In genomic region chr14:79405511-79405910, GRCh38 we compare ENCODE assay signal across 18 cellular contexts.
DNase-seq lines count a peak whose midpoint lies in the region; ATAC-seq and TF ChIP-seq lines count a peak whose summit lies in the region.
"Had no signal": no experiment of that assay in that cellular context is flagged by ENCODE, and none has a peak within 500 bp of the region (broad histone marks: within the 10 kb centered on the region; RNA-seq: fewer than 3 reads in every experiment).

No MANE protein-coding gene starts in this region.

- peak; percentile 47 for DNase-seq in NCI-H69 (lab: John Stamatoyannopoulos, UW)
- DNase-seq in epidermal melanocyte (ENCODE audit: insufficient read length, low spot score), result peak; percentile 61
- DNase-seq in neural progenitor cell (ENCODE audit: low spot score), result no peak
- DNase-seq in GM13976 (ENCODE audit: low spot score), result no peak
- no peak for DNase-seq in vagina (ENCODE audit: extremely low spot score in 2 of 2)
- DNase-seq: 8988T; Caco-2; CD8-positive, alpha-beta T cell; DMS153; DMS79; GDM1; GOT3; H7; HFFc6 had no signal

- TF ChIP-seq CTCF in nephron (IDR thresholded peaks at IDR 0.05; ENCODE audit: unreplicated experiment in 3 of 3) (no peak), neural progenitor cell (IDR thresholded peaks at IDR 0.05) (no peak), GM13976 (IDR thresholded peaks at IDR 0.05; ENCODE audit: borderline replicate concordance, control extremely low read depth, extremely low read depth, insufficient read depth, missing control alignments) (no peak), vagina (IDR thresholded peaks at IDR 0.05) (no peak)

- H4K20me1 ChIP-seq in neural progenitor cell (ENCODE audit: low read depth), result no peaks in the 10 kb centered on the region
- H4K20me1 ChIP-seq: BLaER1 treated with 17β-estradiol and CSF1 and Interleukin-3, amounts not matched to agents 10 nM and 100 nM had no signal

- peak overlapping the region in 2 of 3 experiments; percentile 14 to 68 for H3K27ac Mint-ChIP-seq in nephron
- H3K27ac Mint-ChIP-seq in neural progenitor cell, result peak overlapping the region; percentile 67
- H3K27ac Mint-ChIP-seq: CD8-positive, alpha-beta T cell; HFFc6 had no signal

- H3K36me3 Mint-ChIP-seq in nephron (ENCODE audit: low read depth), result peaks cover 21% of the 10 kb centered on the region
- H3K36me3 Mint-ChIP-seq in neural progenitor cell, result no peaks in the 10 kb centered on the region
- H3K36me3 Mint-ChIP-seq: CD8-positive, alpha-beta T cell had no signal

- no peak overlapping the region for H2AFZ ChIP-seq in neural progenitor cell (replicated peaks)

- intact Hi-C loops in vagina (cut with DNase I), result no loop called here

- H3K9me3 Mint-ChIP-seq in nephron (peaks cover 7% of the 10 kb centered on the region), neural progenitor cell (peaks cover 5% of the 10 kb centered on the region)
- H3K9me3 Mint-ChIP-seq: HFFc6 had no signal

- H3K27me3 ChIP-seq in neural progenitor cell (no peaks in the 10 kb centered on the region), vagina (no peaks in the 10 kb centered on the region)
- H3K27me3 ChIP-seq: BLaER1 treated with 17β-estradiol and CSF1 and Interleukin-3, amounts not matched to agents 10 nM and 100 nM had no signal

- H3K36me3 ChIP-seq in neural progenitor cell (no peaks in the 10 kb centered on the region), vagina (no peaks in the 10 kb centered on the region)
- H3K36me3 ChIP-seq: BLaER1 treated with 17β-estradiol and CSF1 and Interleukin-3, amounts not matched to agents 10 nM and 100 nM had no signal

- no peaks in the 10 kb centered on the region for H3K9me3 ChIP-seq in neural progenitor cell (ENCODE audit: low read depth)
- H3K9me3 ChIP-seq in vagina, result no peaks in the 10 kb centered on the region
- H3K9me3 ChIP-seq: BLaER1 treated with 17β-estradiol and CSF1 and Interleukin-3, amounts not matched to agents 10 nM and 100 nM; Caco-2 had no signal

- no peak for TF ChIP-seq POLR2A in vagina (IDR thresholded peaks at IDR 0.05)

- H3K27me3 Mint-ChIP-seq in nephron (ENCODE audit: low read depth) (no peaks in the 10 kb centered on the region), neural progenitor cell (ENCODE audit: insufficient read depth, low read depth) (no peaks in the 10 kb centered on the region)

- no peak overlapping the region for H3K9ac ChIP-seq in neural progenitor cell
- H3K9ac ChIP-seq: BLaER1 treated with 17β-estradiol and CSF1 and Interleukin-3, amounts not matched to agents 10 nM and 100 nM had no signal

- peaks cover 15% of the 10 kb centered on the region for H3F3A ChIP-seq in neural progenitor cell (ENCODE audit: low read depth)

- H3K27ac ChIP-seq in neural progenitor cell (peak overlapping the region; percentile 14), vagina (no peak overlapping the region)
- H3K27ac ChIP-seq: BLaER1 treated with 17β-estradiol and CSF1 and Interleukin-3, amounts not matched to agents 10 nM and 100 nM had no signal

- in situ Hi-C loops in GM13976 (cut with MboI; ENCODE audit: low sequenced_read_pairs, unreplicated experiment), result no loop called here

- H3K4me3 ChIP-seq in neural progenitor cell (no peak overlapping the region), vagina (no peak overlapping the region)
- H3K4me3 ChIP-seq: BLaER1 treated with 17β-estradiol and CSF1 and Interleukin-3, amounts not matched to agents 10 nM and 100 nM had no signal

- no peak overlapping the region for H3K4me3 Mint-ChIP-seq in nephron
- no peak overlapping the region for H3K4me3 Mint-ChIP-seq in neural progenitor cell
- H3K4me3 Mint-ChIP-seq: CD8-positive, alpha-beta T cell; HFFc6 had no signal

- ATAC-seq in GM21786 (IDR thresholded peaks at IDR 0.05; ENCODE audit: unreplicated experiment), result no peak
- ATAC-seq: CD8-positive, alpha-beta T cell; HCT116 had no signal

- peak overlapping the region; percentile 11 for H3K4me2 ChIP-seq in neural progenitor cell
- H3K4me2 ChIP-seq: BLaER1 treated with 17β-estradiol and CSF1 and Interleukin-3, amounts not matched to agents 10 nM and 100 nM had no signal

- H3K4me1 Mint-ChIP-seq in nephron (peaks cover 20% of the 10 kb centered on the region), neural progenitor cell (peaks cover 31% of the 10 kb centered on the region)

- no peaks in the 10 kb centered on the region for H3K79me2 ChIP-seq in neural progenitor cell (ENCODE audit: low read depth)

- H3K4me1 ChIP-seq in neural progenitor cell (peaks cover 38% of the 10 kb centered on the region), vagina (no peaks in the 10 kb centered on the region)
- H3K4me1 ChIP-seq: BLaER1 treated with 17β-estradiol and CSF1 and Interleukin-3, amounts not matched to agents 10 nM and 100 nM; Caco-2 had no signal

Comparison
In these comparisons a context has a peak if more than half of its experiments do, and no peak if none do; other contexts are left out.
1. DNase-seq: peak in NCI-H69 (single experiment) and epidermal melanocyte (single experiment); none in neural progenitor cell (single experiment), GM13976 (single experiment) and vagina (0 of 2).